ENCODE assay signal across 1 cellular context in the genomic region with DNA sequence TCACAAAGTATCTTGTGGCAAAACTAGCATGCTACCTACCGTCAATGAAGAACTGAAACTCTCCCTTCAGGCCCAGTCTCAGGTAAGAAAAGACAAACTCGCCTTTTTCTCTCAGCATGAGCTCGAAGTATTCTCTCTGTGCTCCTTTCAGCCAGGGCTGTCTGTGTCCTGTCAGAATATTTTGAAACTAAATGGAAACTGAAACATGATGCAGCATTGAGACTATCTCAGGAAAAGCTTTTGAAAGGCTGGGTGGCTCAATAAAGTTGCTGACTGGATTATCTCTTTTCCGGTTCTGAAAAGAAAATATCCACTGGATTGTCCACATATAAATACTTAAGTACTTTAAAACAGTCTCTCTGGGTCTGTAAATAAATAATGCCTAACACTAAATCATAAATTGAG.
TF ChIP-seq lines count a peak whose summit lies in the region.

No MANE protein-coding gene starts in this region.

TF ChIP-seq in GM23338, 12 proteins besides CTCF, POLR2A, EP300 and RAD21 (continued from another document):
- TF ChIP-seq EZH2 (IDR thresholded peaks at IDR 0.05; ENCODE audit: low read depth, unreplicated experiment): no peak
- no peak for TF ChIP-seq ZNF331 (CRISPR knock-in tag; IDR thresholded peaks at IDR 0.05; ENCODE audit: low read depth)
